Comparison of ENCODE assay signal across 35 cellular contexts in genomic region chr5:145762833-145763232, GRCh38.
"Had no signal": no experiment of that assay in that cellular context is flagged by ENCODE, and none has a peak within 500 bp of the region (broad histone marks: within the 10 kb centered on the region; RNA-seq: fewer than 3 reads in every experiment).

No MANE protein-coding gene starts in this region.

- H3K36me3 ChIP-seq: MG63 had no signal

- H3K9me3 ChIP-seq: MG63 had no signal

- DNase-seq: Karpas-422, Kasumi-1, MG63, MM.1S, MV-4-11, NCI-H1048, NCI-H1092, NCI-H1092 treated with DMSO at 0.1 percent for 48 hours, NCI-H1105, NCI-H1105 treated with DMSO at 0.1 percent for 48 hours, NCI-H1417, NCI-H1417 treated with DMSO at 0.1 percent for 48 hours, NCI-H1436, NCI-H1436 treated with DMSO at 0.1 percent for 48 hours, NCI-H146, NCI-H1694, NCI-H1694 treated with DMSO at 0.1 percent for 48 hours, NCI-H187, NCI-H187 treated with DMSO at 0.1 percent for 48 hours, NCI-H2029, NCI-H2029 treated with DMSO at 0.1 percent for 48 hours, NCI-H2081, NCI-H2081 treated with DMSO at 0.1 percent for 48 hours, NCI-H2107, NCI-H2171, NCI-H2171 treated with DMSO at 0.1 percent for 48 hours, NCI-H2227 treated with DMSO at 0.1 percent for 48 hours, NCI-H226, NCI-H345, NCI-H446, NCI-H446 treated with DMSO at 0.1 percent for 48 hours, NCI-H510A, NCI-H510A treated with DMSO at 0.1 percent for 48 hours, NCI-H524 had no signal

- H3K4me3 ChIP-seq: MG63 had no signal

- H3K27ac ChIP-seq: KMS-11 had no signal
